Comparison of ENCODE assay signal across 11 cellular contexts in genomic region chr2:12488365-12488972, GRCh38.
DNase-seq lines count a peak whose midpoint lies in the region; ATAC-seq and TF ChIP-seq lines count a peak whose summit lies in the region.
"Had no signal": no experiment of that assay in that cellular context is flagged by ENCODE, and none has a peak within 500 bp of the region (broad histone marks: within the 10 kb centered on the region; RNA-seq: fewer than 3 reads in every experiment).

No MANE protein-coding gene starts in this region.

- H3K27ac Mint-ChIP-seq in naive B cell: peak overlapping the region in 4 of 6 donors; percentile 19 to 55 (median 30)

- no peaks in the 10 kb centered on the region for H3K9me2 ChIP-seq in Karpas-422 (replicated peaks; ENCODE audit: insufficient read depth, low read length)

- H3K9ac ChIP-seq in DND-41 (ENCODE audit: low read depth, low read length) (no peak overlapping the region), Karpas-422 (ENCODE audit: low read length) (no peak overlapping the region)

- H3K4me2 ChIP-seq in DND-41 (ENCODE audit: insufficient read depth, low read length) (no peak overlapping the region), Karpas-422 (ENCODE audit: low read depth, low read length, poor library complexity, severe bottlenecking) (no peak overlapping the region)

- ATAC-seq in DND-41 (ENCODE audit: insufficient read depth, low read depth): peak; percentile 72; the same call in 2 of the 3 replicates
- peak; percentile 64 to 72 for ATAC-seq in naive B cell (ENCODE audit: low read depth in 2 of 2)
- no peak for ATAC-seq in GM19397 (IDR thresholded peaks at IDR 0.05; ENCODE audit: unreplicated experiment)
- no peak for ATAC-seq in GM19463 (IDR thresholded peaks at IDR 0.05; ENCODE audit: unreplicated experiment)
- ATAC-seq in GM21381 (IDR thresholded peaks at IDR 0.05; ENCODE audit: unreplicated experiment): no peak
- ATAC-seq: psoas muscle had no signal

- H3K27ac ChIP-seq in DND-41 (ENCODE audit: low read length) (no peak overlapping the region), Karpas-422 (ENCODE audit: low read length) (no peak overlapping the region)
- H3K27ac ChIP-seq: psoas muscle had no signal

- no peaks in the 10 kb centered on the region for H3K36me3 Mint-ChIP-seq in naive B cell

- H3K4me1 ChIP-seq in DND-41 (ENCODE audit: insufficient read depth, low read length): peaks cover 6% of the 10 kb centered on the region; the same call in 1 of the 2 replicates
- H3K4me1 ChIP-seq in Karpas-422 (ENCODE audit: low read length): peaks cover 15% of the 10 kb centered on the region
- H3K4me1 ChIP-seq: psoas muscle had no signal

- peak overlapping the region; percentile 41; the same call in 1 of the 2 replicates for H2AFZ ChIP-seq in DND-41 (ENCODE audit: low read depth, low read length)
- no peak overlapping the region for H2AFZ ChIP-seq in Karpas-422 (ENCODE audit: low read length)

- H3K9me3 Mint-ChIP-seq in naive B cell: peaks cover 0 to 2% (median 0%) of the 10 kb centered on the region in 7 donors

- H3K36me3 ChIP-seq in DND-41 (ENCODE audit: insufficient read depth, low read length) (no peaks in the 10 kb centered on the region), Karpas-422 (ENCODE audit: insufficient read depth, low read length) (no peaks in the 10 kb centered on the region)

- DNase-seq in DND-41 (peak; percentile 28), Karpas-422 (peak; percentile 49), activated T-helper 1 cell treated with Interleukin-2 at 50 U/mL for 16 hours (ENCODE audit: low read depth) (peak; percentile 43), naive B cell (no peak), NCI-H2227 (lab: John Stamatoyannopoulos, UW; ENCODE audit: unreplicated experiment) (no peak)
- DNase-seq: cerebellar nuclear complex, foreskin fibroblast, psoas muscle had no signal

- peak overlapping the region in 7 of 8 donors; percentile 44 to 83 (median 74) for H3K4me3 Mint-ChIP-seq in naive B cell

- H3K9me3 ChIP-seq in DND-41 (ENCODE audit: insufficient read depth, low read length, severe bottlenecking) (no peaks in the 10 kb centered on the region), Karpas-422 (ENCODE audit: low read length) (no peaks in the 10 kb centered on the region)
- H3K9me3 ChIP-seq: psoas muscle had no signal

- peaks cover 28 to 43% (median 33%) of the 10 kb centered on the region in 3 donors for H3K4me1 Mint-ChIP-seq in naive B cell

- H3K79me2 ChIP-seq in DND-41 (ENCODE audit: insufficient read depth, low read length) (no peaks in the 10 kb centered on the region), Karpas-422 (ENCODE audit: low read length) (no peaks in the 10 kb centered on the region)

- H4K20me1 ChIP-seq in DND-41 (ENCODE audit: insufficient read depth, low read length) (no peaks in the 10 kb centered on the region), Karpas-422 (ENCODE audit: insufficient read depth, low read depth, low read length) (no peaks in the 10 kb centered on the region)

- no peak for TF ChIP-seq CTCF in DND-41 (IDR thresholded peaks at IDR 0.05; ENCODE audit: borderline replicate concordance, extremely low read depth, low read length, poor library complexity, severe bottlenecking)

- H3K27me3 Mint-ChIP-seq in naive B cell: no peaks in the 10 kb centered on the region

- no peaks in the 10 kb centered on the region for H3K27me3 ChIP-seq in DND-41 (ENCODE audit: insufficient read depth, low read length, poor library complexity)
- no peaks in the 10 kb centered on the region for H3K27me3 ChIP-seq in Karpas-422 (ENCODE audit: low read length)

- H3K4me3 ChIP-seq in DND-41 (ENCODE audit: low read depth in 1 of 2, low read length in 2 of 2) (no peak overlapping the region), Karpas-422 (ENCODE audit: low read length) (no peak overlapping the region)
- H3K4me3 ChIP-seq: psoas muscle had no signal

Comparison
In these comparisons a context has a peak if more than half of its experiments do, and no peak if none do; other contexts are left out.
1. ATAC-seq: peak in DND-41 (single experiment) and naive B cell (2 of 2); none in GM19397 (single experiment), GM19463 (single experiment) and GM21381 (single experiment).
2. DNase-seq: peak in DND-41 (single experiment), Karpas-422 (single experiment) and activated T-helper 1 cell treated with Interleukin-2 at 50 U/mL for 16 hours (single experiment); none in naive B cell (single experiment) and NCI-H2227 (single experiment).